30 cellular contexts compared by ENCODE assay signal in the genomic region with DNA sequence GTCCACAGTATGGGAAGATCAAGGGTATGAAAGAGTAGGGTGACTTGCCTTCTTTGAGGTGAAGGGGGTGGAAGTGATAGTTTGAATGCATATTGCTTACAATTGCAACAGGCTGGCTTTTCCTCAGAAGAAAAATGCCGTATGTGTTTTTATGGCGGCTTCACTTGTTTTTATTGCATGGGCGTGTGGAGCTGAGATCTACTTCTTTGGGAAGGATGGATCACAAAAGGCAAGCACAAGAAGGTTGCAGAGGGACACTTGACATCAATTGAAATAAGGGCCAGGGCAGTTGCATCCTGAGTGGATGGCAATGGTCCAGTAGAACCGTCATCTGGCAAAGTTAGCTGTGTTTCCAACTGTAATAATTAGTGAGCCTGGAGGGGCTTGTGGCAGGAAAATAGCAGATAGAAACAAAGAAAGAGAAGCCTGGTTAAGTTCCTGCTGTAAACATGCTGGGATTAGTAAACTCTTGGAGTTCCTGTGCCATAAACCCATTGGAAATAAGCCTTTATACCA.
"Had no signal": no experiment of that assay in that cellular context is flagged by ENCODE, and none has a peak within 500 bp of the region (broad histone marks: within the 10 kb centered on the region; RNA-seq: fewer than 3 reads in every experiment).

No MANE protein-coding gene starts in this region.

- DNase-seq: activated CD4-positive, alpha-beta T cell treated with anti-CD3 and anti-CD28 coated beads, Interleukin-2, amount 10 ng/mL, durations not matched to agents 24 days and 14 days; activated CD4-positive, alpha-beta T cell treated with anti-CD3 and anti-CD28 coated beads, Interleukin-2, amount 50 U/mL, for 4 hours; activated CD8-positive, alpha-beta T cell treated with anti-CD3 and anti-CD28 coated beads for 36 hours; activated effector memory CD4-positive, alpha-beta T cell treated with anti-CD3 and anti-CD28 coated beads, Interleukin-2, amount 50 U/mL, for 16 hours; activated naive CD4-positive, alpha-beta T cell; activated naive CD4-positive, alpha-beta T cell treated with anti-CD3 and anti-CD28 coated beads, Interleukin-2, amount 50 U/mL, for 16 hours; activated naive CD8-positive, alpha-beta T cell treated with anti-CD3 and anti-CD28 coated beads for 36 hours; activated T-cell treated with anti-CD3 and anti-CD28 coated beads, Interleukin-2, amount 50 U/mL, for 1 hour; activated T-cell treated with anti-CD3 and anti-CD28 coated beads, Interleukin-2, amount 50 U/mL, for 72 hours; amniotic stem cell; aorta; Kasumi-1; KG1; MM.1S; MV-4-11; NCI-H1092; NCI-H1436 treated with DMSO at 0.1 percent for 48 hours; NCI-H1694 treated with DMSO at 0.1 percent for 48 hours; NCI-H2029; NCI-H2171 treated with DMSO at 0.1 percent for 48 hours; NCI-H345; NCI-H526; NCI-H774; PC-9; Right ventricle myocardium superior had no signal

- H3K9me3 Mint-ChIP-seq: activated CD4-positive, alpha-beta T cell treated with anti-CD3 and anti-CD28 coated beads, Interleukin-2, amount 10 ng/mL, durations not matched to agents 24 days and 14 days; activated CD8-positive, alpha-beta T cell treated with anti-CD3 and anti-CD28 coated beads for 36 hours; activated naive CD8-positive, alpha-beta T cell treated with anti-CD3 and anti-CD28 coated beads for 36 hours; activated T-cell treated with anti-CD3 and anti-CD28 coated beads, Interleukin-2, amount 50 U/mL, for 72 hours; activated T-helper 17 cell treated with anti-CD3 and anti-CD28 coated beads, Interleukin-2, amount 50 U/mL, for 72 hours; central memory CD8-positive, alpha-beta T cell; T-helper 1 cell treated with Interleukin-12 subunit alpha and Interleukin-12 subunit beta and Interleukin-4 antibody, amounts not matched to agents 30 μg/mL and 1 μg/mL, for 36 hours; T-helper 2 cell treated with Interferon-gamma antibody and Interleukin-4, amounts not matched to agents 5 μg/mL and 100 μg/mL, for 36 hours had no signal

- H3K4me3 ChIP-seq: cardiac muscle cell, PC-9 had no signal

- H3K36me3 Mint-ChIP-seq: activated naive CD8-positive, alpha-beta T cell treated with anti-CD3 and anti-CD28 coated beads for 36 hours had no signal

- H3K4me2 ChIP-seq: PC-9 had no signal

- H3K36me3 ChIP-seq: cardiac muscle cell had no signal

- H3K4me1 Mint-ChIP-seq: activated CD4-positive, alpha-beta T cell treated with anti-CD3 and anti-CD28 coated beads, Interleukin-2, amount 10 ng/mL, durations not matched to agents 24 days and 14 days; activated naive CD8-positive, alpha-beta T cell treated with anti-CD3 and anti-CD28 coated beads for 36 hours; central memory CD8-positive, alpha-beta T cell had no signal

- H3K4me3 Mint-ChIP-seq: activated CD4-positive, alpha-beta T cell treated with anti-CD3 and anti-CD28 coated beads, Interleukin-2, amount 10 ng/mL, durations not matched to agents 24 days and 14 days; activated CD8-positive, alpha-beta T cell treated with anti-CD3 and anti-CD28 coated beads for 36 hours; activated naive CD8-positive, alpha-beta T cell treated with anti-CD3 and anti-CD28 coated beads for 36 hours; activated T-cell treated with anti-CD3 and anti-CD28 coated beads, Interleukin-2, amount 50 U/mL, for 72 hours; activated T-helper 17 cell treated with anti-CD3 and anti-CD28 coated beads, Interleukin-2, amount 50 U/mL, for 72 hours; central memory CD8-positive, alpha-beta T cell; T-helper 1 cell treated with Interleukin-12 subunit alpha and Interleukin-12 subunit beta and Interleukin-4 antibody, amounts not matched to agents 30 μg/mL and 1 μg/mL, for 36 hours; T-helper 2 cell treated with Interferon-gamma antibody and Interleukin-4, amounts not matched to agents 5 μg/mL and 100 μg/mL, for 36 hours had no signal

- H2AFZ ChIP-seq: PC-9 had no signal

- H3K27ac ChIP-seq: cardiac muscle cell, PC-9 had no signal

- H3K27me3 ChIP-seq: cardiac muscle cell had no signal

- H3K27ac Mint-ChIP-seq: activated CD4-positive, alpha-beta T cell treated with anti-CD3 and anti-CD28 coated beads, Interleukin-2, amount 10 ng/mL, durations not matched to agents 24 days and 14 days; activated CD8-positive, alpha-beta T cell treated with anti-CD3 and anti-CD28 coated beads for 36 hours; activated naive CD8-positive, alpha-beta T cell treated with anti-CD3 and anti-CD28 coated beads for 36 hours; activated T-cell treated with anti-CD3 and anti-CD28 coated beads, Interleukin-2, amount 50 U/mL, for 72 hours; activated T-helper 17 cell treated with anti-CD3 and anti-CD28 coated beads, Interleukin-2, amount 50 U/mL, for 72 hours; T-helper 1 cell treated with Interleukin-12 subunit alpha and Interleukin-12 subunit beta and Interleukin-4 antibody, amounts not matched to agents 30 μg/mL and 1 μg/mL, for 36 hours; T-helper 2 cell treated with Interferon-gamma antibody and Interleukin-4, amounts not matched to agents 5 μg/mL and 100 μg/mL, for 36 hours had no signal
